Comparison of ENCODE assay signal across 8 cellular contexts in the genomic region with DNA sequence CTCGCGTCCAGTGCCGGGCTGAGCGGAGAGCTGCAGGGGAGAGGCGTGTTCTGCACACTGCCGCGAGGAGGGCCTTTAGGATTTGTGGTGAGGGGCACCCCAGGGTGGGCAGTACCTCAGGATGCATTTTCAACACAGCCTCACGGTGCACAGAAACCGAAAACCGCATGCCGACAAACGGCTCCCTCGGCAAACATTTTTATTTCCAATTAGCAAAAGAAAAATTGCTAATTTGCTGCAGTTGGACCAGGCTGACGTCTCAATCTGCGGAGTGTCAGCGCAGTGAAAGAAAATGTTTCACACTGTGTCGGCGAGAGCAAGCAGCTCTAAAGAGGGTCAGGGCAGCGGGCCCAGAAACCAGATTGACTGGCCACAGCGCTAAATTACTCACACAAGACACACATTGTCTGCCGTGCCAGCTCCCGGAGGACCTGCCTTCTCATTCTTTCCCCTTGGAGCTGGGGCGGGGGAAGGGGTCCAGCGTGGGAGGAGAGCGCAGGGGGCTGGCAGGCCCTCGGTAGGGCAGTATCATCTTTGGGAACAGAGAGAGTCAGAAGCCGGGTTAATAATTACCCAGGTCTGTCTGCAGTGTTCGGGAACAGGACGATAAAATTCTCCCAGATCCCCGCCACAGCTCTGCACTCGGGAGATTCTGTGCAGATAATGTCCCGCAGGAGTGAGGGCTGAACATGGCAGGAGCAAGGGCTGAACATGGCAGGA.
A peak's percentile ranks its signal among the peaks of the same experiment; 100 is the strongest.
DNase-seq lines count a peak whose midpoint lies in the region; ATAC-seq and TF ChIP-seq lines count a peak whose summit lies in the region.

No MANE protein-coding gene starts in this region.

- H3K4me3 ChIP-seq in LNCaP clone FGC (ENCODE audit: low read depth, low read length) (no peak overlapping the region), colonic mucosa (no peak overlapping the region), stomach (peak overlapping the region in 2 of 4 donors; percentile 6 to 11), Karpas-422 (ENCODE audit: low read length) (no peak overlapping the region)

- no peak overlapping the region for H3K4me3 Mint-ChIP-seq in activated T-cell treated with anti-CD3 and anti-CD28 coated beads, Interleukin-2, amount 50 U/mL, for 24 hours

- H3K27ac Mint-ChIP-seq in activated T-cell treated with anti-CD3 and anti-CD28 coated beads, Interleukin-2, amount 50 U/mL, for 24 hours = no peak overlapping the region

- ATAC-seq in left colon = peak; percentile 46
- no peak for ATAC-seq in GM19023 (IDR thresholded peaks at IDR 0.05; ENCODE audit: unreplicated experiment)

- H3K4me1 Mint-ChIP-seq in activated T-cell treated with anti-CD3 and anti-CD28 coated beads, Interleukin-2, amount 50 U/mL, for 24 hours (ENCODE audit: low read depth) = no peaks in the 10 kb centered on the region

- no peak overlapping the region for H2AFZ ChIP-seq in Karpas-422 (ENCODE audit: low read length)

- DNase-seq in LNCaP clone FGC (ENCODE audit: low read depth) = peak; percentile 25
- peak; percentile 50 for DNase-seq in colonic mucosa
- DNase-seq in left colon = peak in 1 of 2 donors; percentile 57
- peak; percentile 91 for DNase-seq in stomach
- no peak for DNase-seq in Karpas-422
- no peak for DNase-seq in activated T-cell treated with anti-CD3 and anti-CD28 coated beads, Interleukin-2, amount 50 U/mL, for 24 hours
- no peak for DNase-seq in A172 (ENCODE audit: low spot score)

- no peaks in the 10 kb centered on the region for H3K36me3 Mint-ChIP-seq in activated T-cell treated with anti-CD3 and anti-CD28 coated beads, Interleukin-2, amount 50 U/mL, for 24 hours (ENCODE audit: low read depth)

- H3K9ac ChIP-seq in colonic mucosa (ENCODE audit: low read depth in 2 of 2, low read length in 2 of 2) (no peak overlapping the region), Karpas-422 (ENCODE audit: low read length) (no peak overlapping the region)

- H3K4me1 ChIP-seq in colonic mucosa = peaks cover 7% of the 10 kb centered on the region
- peaks cover 46 to 78% (median 68%) of the 10 kb centered on the region in 4 donors for H3K4me1 ChIP-seq in stomach
- no peaks in the 10 kb centered on the region for H3K4me1 ChIP-seq in Karpas-422 (ENCODE audit: low read length)

- intact Hi-C loops in colonic mucosa (cut with DNase I) (no loop called here), left colon (cut with DNase I, micrococcal nuclease) (no loop called here), stomach (cut with DNase I; ENCODE audit: low total_unique reads) (no loop called here)

- H3K36me3 ChIP-seq in colonic mucosa (no peaks in the 10 kb centered on the region), stomach (no peaks in the 10 kb centered on the region), Karpas-422 (ENCODE audit: insufficient read depth, low read length) (no peaks in the 10 kb centered on the region)

- H3K9me3 ChIP-seq in colonic mucosa = no peaks in the 10 kb centered on the region
- H3K9me3 ChIP-seq in stomach = no peaks in the 10 kb centered on the region
- H3K9me3 ChIP-seq in Karpas-422 (ENCODE audit: low read length) = no peaks in the 10 kb centered on the region

- H3K27me3 Mint-ChIP-seq in activated T-cell treated with anti-CD3 and anti-CD28 coated beads, Interleukin-2, amount 50 U/mL, for 24 hours = peaks cover 9% of the 10 kb centered on the region

- WGBS in stomach, 5 donors = 26 to 36% (median 30%) methylated on average over 32 of the region's 32 CpGs

- no peak overlapping the region for H3K27ac ChIP-seq in colonic mucosa
- H3K27ac ChIP-seq in stomach = peak overlapping the region; percentile 77 to 91 (median 84)
- no peak overlapping the region for H3K27ac ChIP-seq in Karpas-422 (ENCODE audit: low read length)

- no peak for TF ChIP-seq EP300 in stomach (IDR thresholded peaks at IDR 0.05)

- H4K20me1 ChIP-seq in Karpas-422 (ENCODE audit: insufficient read depth, low read depth, low read length) = no peaks in the 10 kb centered on the region

- H3K9me2 ChIP-seq in Karpas-422 (replicated peaks; ENCODE audit: insufficient read depth, low read length) = no peaks in the 10 kb centered on the region

- H3K4me2 ChIP-seq in Karpas-422 (ENCODE audit: low read depth, low read length, poor library complexity, severe bottlenecking) = no peak overlapping the region

- no peak for TF ChIP-seq CTCF in LNCaP clone FGC (IDR thresholded peaks at IDR 0.05; ENCODE audit: control insufficient read depth, extremely low read depth, insufficient read depth)
- no peak for TF ChIP-seq CTCF in colonic mucosa (IDR thresholded peaks at IDR 0.05)
- no peak for TF ChIP-seq CTCF in stomach (IDR thresholded peaks at IDR 0.05)

- no peaks in the 10 kb centered on the region for H3K79me2 ChIP-seq in Karpas-422 (ENCODE audit: low read length)

- H3K27me3 ChIP-seq in colonic mucosa (no peaks in the 10 kb centered on the region), stomach (peaks cover 0 to 7% (median 0%) of the 10 kb centered on the region in 3 donors), Karpas-422 (ENCODE audit: low read length) (no peaks in the 10 kb centered on the region)

- H3K9me3 Mint-ChIP-seq in activated T-cell treated with anti-CD3 and anti-CD28 coated beads, Interleukin-2, amount 50 U/mL, for 24 hours = no peaks in the 10 kb centered on the region

- TF ChIP-seq POLR2A in stomach (IDR thresholded peaks at IDR 0.05) = no peak

Comparison
In these comparisons a context has a peak if more than half of its experiments do, and no peak if none do; other contexts are left out.
1. DNase-seq: peak in LNCaP clone FGC (single experiment), colonic mucosa (single experiment) and stomach (single experiment); none in Karpas-422 (single experiment), activated T-cell treated with anti-CD3 and anti-CD28 coated beads, Interleukin-2, amount 50 U/mL, for 24 hours (single experiment) and A172 (single experiment).
2. H3K27ac ChIP-seq: peak in stomach (5 of 5); none in colonic mucosa (single experiment) and Karpas-422 (single experiment).